In genomic region chr15:70830615-70831014, GRCh38 we compare ENCODE assay signal across 1 cellular context.
TF ChIP-seq lines count a peak whose summit lies in the region.

No MANE protein-coding gene starts in this region.

TF ChIP-seq in A549, 52 proteins besides CTCF, POLR2A, EP300 and RAD21 (continued from another document):
- TF ChIP-seq EHMT2 (IDR thresholded peaks at IDR 0.05; ENCODE audit: low read depth) (no peak), RARB (CRISPR knock-in tag; IDR thresholded peaks at IDR 0.05) (no peak), JUNB (IDR thresholded peaks at IDR 0.05) (no peak)
